1 cellular context compared by ENCODE assay signal in the genomic region with DNA sequence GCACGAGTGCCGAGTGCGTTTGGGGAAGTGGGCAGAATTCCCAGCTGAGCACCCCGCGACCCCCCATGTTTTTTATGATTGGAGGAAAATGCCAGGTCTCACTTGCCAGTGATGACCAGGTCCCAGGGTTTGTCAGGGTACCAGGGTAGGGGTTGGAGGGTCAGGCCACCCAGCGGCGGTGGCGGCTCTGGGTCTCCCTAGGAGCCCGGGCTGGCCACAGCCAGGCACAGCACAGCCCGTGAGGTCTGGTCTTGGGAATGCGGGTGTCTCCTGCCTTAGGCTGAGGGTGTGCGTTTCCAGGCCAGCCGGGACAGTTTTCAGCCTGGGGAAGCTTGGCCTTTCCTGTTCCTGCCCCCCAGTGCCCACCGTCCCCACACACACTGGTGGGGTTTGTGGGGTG.
TF ChIP-seq lines count a peak whose summit lies in the region.

No MANE protein-coding gene starts in this region.

TF ChIP-seq in WTC11, 78 proteins besides CTCF, POLR2A, EP300 and RAD21 (continued from another document):
- TF ChIP-seq, protein P1, sequence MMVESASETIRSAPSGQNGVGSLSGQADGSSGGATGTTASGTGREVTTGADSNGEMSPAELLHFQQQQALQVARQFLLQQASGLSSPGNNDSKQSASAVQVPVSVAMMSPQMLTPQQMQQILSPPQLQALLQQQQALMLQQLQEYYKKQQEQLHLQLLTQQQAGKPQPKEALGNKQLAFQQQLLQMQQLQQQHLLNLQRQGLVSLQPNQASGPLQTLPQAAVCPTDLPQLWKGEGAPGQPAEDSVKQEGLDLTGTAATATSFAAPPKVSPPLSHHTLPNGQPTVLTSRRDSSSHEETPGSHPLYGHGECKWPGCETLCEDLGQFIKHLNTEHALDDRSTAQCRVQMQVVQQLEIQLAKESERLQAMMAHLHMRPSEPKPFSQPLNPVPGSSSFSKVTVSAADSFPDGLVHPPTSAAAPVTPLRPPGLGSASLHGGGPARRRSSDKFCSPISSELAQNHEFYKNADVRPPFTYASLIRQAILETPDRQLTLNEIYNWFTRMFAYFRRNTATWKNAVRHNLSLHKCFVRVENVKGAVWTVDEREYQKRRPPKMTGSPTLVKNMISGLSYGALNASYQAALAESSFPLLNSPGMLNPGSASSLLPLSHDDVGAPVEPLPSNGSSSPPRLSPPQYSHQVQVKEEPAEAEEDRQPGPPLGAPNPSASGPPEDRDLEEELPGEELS (CRISPR knock-in tag; IDR thresholded peaks at IDR 0.05): no peak
- no peak for TF ChIP-seq ZBTB21 (CRISPR knock-in tag; IDR thresholded peaks at IDR 0.05; ENCODE audit: borderline replicate concordance)
- no peak for TF ChIP-seq TEAD1 (CRISPR knock-in tag; IDR thresholded peaks at IDR 0.05)
- no peak for TF ChIP-seq ZNF671 (CRISPR knock-in tag; IDR thresholded peaks at IDR 0.05)
- TF ChIP-seq FOXK1 (CRISPR knock-in tag; IDR thresholded peaks at IDR 0.05): no peak
- TF ChIP-seq, protein P2, sequence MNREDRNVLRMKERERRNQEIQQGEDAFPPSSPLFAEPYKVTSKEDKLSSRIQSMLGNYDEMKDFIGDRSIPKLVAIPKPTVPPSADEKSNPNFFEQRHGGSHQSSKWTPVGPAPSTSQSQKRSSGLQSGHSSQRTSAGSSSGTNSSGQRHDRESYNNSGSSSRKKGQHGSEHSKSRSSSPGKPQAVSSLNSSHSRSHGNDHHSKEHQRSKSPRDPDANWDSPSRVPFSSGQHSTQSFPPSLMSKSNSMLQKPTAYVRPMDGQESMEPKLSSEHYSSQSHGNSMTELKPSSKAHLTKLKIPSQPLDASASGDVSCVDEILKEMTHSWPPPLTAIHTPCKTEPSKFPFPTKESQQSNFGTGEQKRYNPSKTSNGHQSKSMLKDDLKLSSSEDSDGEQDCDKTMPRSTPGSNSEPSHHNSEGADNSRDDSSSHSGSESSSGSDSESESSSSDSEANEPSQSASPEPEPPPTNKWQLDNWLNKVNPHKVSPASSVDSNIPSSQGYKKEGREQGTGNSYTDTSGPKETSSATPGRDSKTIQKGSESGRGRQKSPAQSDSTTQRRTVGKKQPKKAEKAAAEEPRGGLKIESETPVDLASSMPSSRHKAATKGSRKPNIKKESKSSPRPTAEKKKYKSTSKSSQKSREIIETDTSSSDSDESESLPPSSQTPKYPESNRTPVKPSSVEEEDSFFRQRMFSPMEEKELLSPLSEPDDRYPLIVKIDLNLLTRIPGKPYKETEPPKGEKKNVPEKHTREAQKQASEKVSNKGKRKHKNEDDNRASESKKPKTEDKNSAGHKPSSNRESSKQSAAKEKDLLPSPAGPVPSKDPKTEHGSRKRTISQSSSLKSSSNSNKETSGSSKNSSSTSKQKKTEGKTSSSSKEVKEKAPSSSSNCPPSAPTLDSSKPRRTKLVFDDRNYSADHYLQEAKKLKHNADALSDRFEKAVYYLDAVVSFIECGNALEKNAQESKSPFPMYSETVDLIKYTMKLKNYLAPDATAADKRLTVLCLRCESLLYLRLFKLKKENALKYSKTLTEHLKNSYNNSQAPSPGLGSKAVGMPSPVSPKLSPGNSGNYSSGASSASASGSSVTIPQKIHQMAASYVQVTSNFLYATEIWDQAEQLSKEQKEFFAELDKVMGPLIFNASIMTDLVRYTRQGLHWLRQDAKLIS (CRISPR knock-in tag; IDR thresholded peaks at IDR 0.05; ENCODE audit: borderline replicate concordance): no peak
- TF ChIP-seq SP1 (CRISPR knock-in tag; conservative IDR thresholded peaks at IDR 0.05): no peak
- TF ChIP-seq SMAD4 (CRISPR knock-in tag; IDR thresholded peaks at IDR 0.05): no peak
- no peak for TF ChIP-seq ZBTB43 (CRISPR knock-in tag; IDR thresholded peaks at IDR 0.05)
- TF ChIP-seq ZMAT4 (CRISPR knock-in tag; IDR thresholded peaks at IDR 0.05): no peak
- TF ChIP-seq TP53 (CRISPR knock-in tag; IDR thresholded peaks at IDR 0.05): no peak
- no peak for TF ChIP-seq FOXP1 (CRISPR knock-in tag; IDR thresholded peaks at IDR 0.05; ENCODE audit: borderline replicate concordance)
- TF ChIP-seq EMX1 (CRISPR knock-in tag; IDR thresholded peaks at IDR 0.05): no peak
- no peak for TF ChIP-seq STAT6 (CRISPR knock-in tag; conservative IDR thresholded peaks at IDR 0.05; ENCODE audit: low read depth)
